Comparison of ENCODE assay signal across 2 cellular contexts in genomic region chr3:195844671-195845218, GRCh38.
TF ChIP-seq lines count a peak whose summit lies in the region.

No MANE protein-coding gene starts in this region.

TF ChIP-seq in IMR-90, 13 proteins besides CTCF, POLR2A, EP300 and RAD21:
- TF ChIP-seq CEBPB (IDR thresholded peaks at IDR 0.05; ENCODE audit: low read depth, low read length) (peak; percentile 15; the same call in 1 of the 2 replicates), MAFK (IDR thresholded peaks at IDR 0.05; ENCODE audit: low read depth, low read length) (no peak)
TF ChIP-seq in IMR-90: peak in this region for 1.

TF ChIP-seq in K562, 482 proteins besides CTCF, POLR2A, EP300 and RAD21:
- TF ChIP-seq CCAR2 (IDR thresholded peaks at IDR 0.05; ENCODE audit: low read depth, low read length): no peak
- TF ChIP-seq DDX20 (tag; IDR thresholded peaks at IDR 0.05; ENCODE audit: low read depth): no peak
- peak; percentile 60; the same call in 1 of the 2 replicates for TF ChIP-seq CEBPG (CRISPR knock-in tag; IDR thresholded peaks at IDR 0.05)
- peak in 1 of 2 experiments; percentile 78; a peak in 2 of 4 replicates for TF ChIP-seq CEBPG (tag; conservative IDR thresholded peaks at IDR 0.05 in 1 of 2, IDR thresholded peaks at IDR 0.05 in 1 of 2)
- TF ChIP-seq, protein P1, sequence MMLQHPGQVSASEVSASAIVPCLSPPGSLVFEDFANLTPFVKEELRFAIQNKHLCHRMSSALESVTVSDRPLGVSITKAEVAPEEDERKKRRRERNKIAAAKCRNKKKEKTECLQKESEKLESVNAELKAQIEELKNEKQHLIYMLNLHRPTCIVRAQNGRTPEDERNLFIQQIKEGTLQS (IDR thresholded peaks at IDR 0.05): peak; percentile 57; the same call in 1 of the 2 replicates
- TF ChIP-seq, protein P1 (CRISPR knock-in tag; conservative IDR thresholded peaks at IDR 0.05): no peak
- peak; percentile 16; the same call in 1 of the 2 replicates for TF ChIP-seq CEBPB (tag; IDR thresholded peaks at IDR 0.05)
- TF ChIP-seq, protein P2, sequence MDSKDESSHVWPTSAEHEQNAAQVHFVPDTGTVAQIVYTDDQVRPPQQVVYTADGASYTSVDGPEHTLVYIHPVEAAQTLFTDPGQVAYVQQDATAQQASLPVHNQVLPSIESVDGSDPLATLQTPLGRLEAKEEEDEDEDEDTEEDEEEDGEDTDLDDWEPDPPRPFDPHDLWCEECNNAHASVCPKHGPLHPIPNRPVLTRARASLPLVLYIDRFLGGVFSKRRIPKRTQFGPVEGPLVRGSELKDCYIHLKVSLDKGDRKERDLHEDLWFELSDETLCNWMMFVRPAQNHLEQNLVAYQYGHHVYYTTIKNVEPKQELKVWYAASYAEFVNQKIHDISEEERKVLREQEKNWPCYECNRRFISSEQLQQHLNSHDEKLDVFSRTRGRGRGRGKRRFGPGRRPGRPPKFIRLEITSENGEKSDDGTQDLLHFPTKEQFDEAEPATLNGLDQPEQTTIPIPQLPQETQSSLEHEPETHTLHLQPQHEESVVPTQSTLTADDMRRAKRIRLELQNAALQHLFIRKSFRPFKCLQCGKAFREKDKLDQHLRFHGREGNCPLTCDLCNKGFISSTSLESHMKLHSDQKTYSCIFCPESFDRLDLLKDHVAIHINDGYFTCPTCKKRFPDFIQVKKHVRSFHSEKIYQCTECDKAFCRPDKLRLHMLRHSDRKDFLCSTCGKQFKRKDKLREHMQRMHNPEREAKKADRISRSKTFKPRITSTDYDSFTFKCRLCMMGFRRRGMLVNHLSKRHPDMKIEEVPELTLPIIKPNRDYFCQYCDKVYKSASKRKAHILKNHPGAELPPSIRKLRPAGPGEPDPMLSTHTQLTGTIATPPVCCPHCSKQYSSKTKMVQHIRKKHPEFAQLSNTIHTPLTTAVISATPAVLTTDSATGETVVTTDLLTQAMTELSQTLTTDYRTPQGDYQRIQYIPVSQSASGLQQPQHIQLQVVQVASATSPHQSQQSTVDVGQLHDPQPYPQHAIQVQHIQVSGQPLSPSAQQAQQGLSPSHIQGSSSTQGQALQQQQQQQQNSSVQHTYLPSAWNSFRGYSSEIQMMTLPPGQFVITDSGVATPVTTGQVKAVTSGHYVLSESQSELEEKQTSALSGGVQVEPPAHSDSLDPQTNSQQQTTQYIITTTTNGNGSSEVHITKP (IDR thresholded peaks at IDR 0.05; ENCODE audit: partially characterized antibody): peak; percentile 20
- TF ChIP-seq BRF2 (IDR thresholded peaks at IDR 0.05; ENCODE audit: borderline replicate concordance, insufficient read depth, insufficient read length): no peak
- TF ChIP-seq TBP (optimal IDR thresholded peaks at IDR 0.05; ENCODE audit: low read depth, low read length): no peak
